ENCODE assay signal across 8 cellular contexts in the genomic region with DNA sequence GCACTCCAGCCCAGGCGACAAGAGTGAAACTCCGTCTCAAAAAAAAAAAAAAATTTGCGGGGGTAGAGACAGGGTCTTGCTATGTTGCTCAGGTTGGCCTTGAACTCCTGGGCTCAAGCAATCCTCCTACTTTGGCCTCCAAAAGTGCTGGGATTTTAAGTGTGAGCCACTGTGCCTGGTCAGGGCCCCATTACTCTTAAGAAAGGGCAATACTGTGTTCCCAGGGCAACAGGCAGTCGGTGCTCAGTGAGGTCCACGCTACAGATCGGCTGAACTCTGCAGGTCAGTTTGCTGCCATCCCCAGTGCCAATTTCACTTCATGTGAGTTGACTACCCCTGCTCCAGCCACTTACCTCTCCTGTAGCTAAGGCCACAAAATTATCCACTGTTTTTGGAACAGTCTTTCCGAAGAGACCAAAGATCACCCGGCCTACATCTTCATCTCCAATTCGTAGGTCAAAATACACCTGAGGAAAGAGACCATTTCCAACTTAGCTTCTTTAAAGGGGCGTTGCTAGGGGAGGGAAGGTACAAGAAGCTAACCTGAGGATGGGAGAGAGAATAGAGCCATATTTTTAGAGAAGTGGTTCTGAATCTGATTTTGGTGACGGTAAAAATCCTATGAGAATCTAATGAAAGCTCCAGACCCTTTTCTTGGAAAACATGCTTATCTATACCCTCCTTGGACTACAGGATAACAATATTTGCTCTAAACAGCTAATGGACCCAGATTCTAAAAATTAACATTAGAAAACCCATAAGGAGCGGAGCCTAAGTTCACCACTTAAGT. TPM values are rescaled to one million over a fixed set of nuclear protein-coding genes. Genes with fewer than 3 reads are reported as not detected.
A peak's percentile ranks its signal among the peaks of the same experiment; 100 is the strongest.
DNase-seq lines count a peak whose midpoint lies in the region; ATAC-seq and TF ChIP-seq lines count a peak whose summit lies in the region.

No MANE protein-coding gene starts in this region.

- TF ChIP-seq CTCF in ascending aorta (IDR thresholded peaks at IDR 0.05) (no peak), liver (IDR thresholded peaks at IDR 0.05; ENCODE audit: low read depth, low read length, missing input control) (no peak), tibial artery (IDR thresholded peaks at IDR 0.05) (no peak)

- no peak for TF ChIP-seq RAD21 in liver (IDR thresholded peaks at IDR 0.05)

- H3K4me1 ChIP-seq in ascending aorta: peaks cover 18 to 22% of the 10 kb centered on the region in 2 donors
- H3K4me1 ChIP-seq in liver (ENCODE audit: control insufficient read depth in 4 of 4, insufficient read depth in 4 of 4, low read length in 3 of 4): peaks cover 3 to 39% (median 24%) of the 10 kb centered on the region in 4 donors
- H3K4me1 ChIP-seq in tibial artery: peaks cover 0 to 46% (median 37%) of the 10 kb centered on the region in 4 donors

- H3K27me3 ChIP-seq in ascending aorta: no peaks in the 10 kb centered on the region
- no peaks in the 10 kb centered on the region for H3K27me3 ChIP-seq in liver (ENCODE audit: control insufficient read depth in 4 of 4, insufficient read depth in 4 of 4, low read length in 3 of 4)
- H3K27me3 ChIP-seq in tibial artery: no peaks in the 10 kb centered on the region

- peak overlapping the region; percentile 91 to 95 for H3K27ac ChIP-seq in ascending aorta
- peak overlapping the region; percentile 71 to 92 for H3K27ac ChIP-seq in liver (ENCODE audit: low read depth in 1 of 2, low read length in 2 of 2)
- peak overlapping the region; percentile 84 to 85 for H3K27ac ChIP-seq in tibial artery

- DNase-seq in activated T-cell treated with anti-CD3 and anti-CD28 coated beads, Interleukin-2, amount 50 U/mL, for 4 hours: no peak
- DNase-seq in activated T-cell treated with anti-CD3 and anti-CD28 coated beads, Interleukin-2, amount 50 U/mL, for 1 hour: no peak
- DNase-seq in ascending aorta (ENCODE audit: low spot score in 2 of 2) (no peak), tibial artery (no peak), DMS 273 treated with DMSO at 0.1 percent for 48 hours (lab: John Stamatoyannopoulos, UW) (no peak), COLO668 (lab: John Stamatoyannopoulos, UW; ENCODE audit: unreplicated experiment) (no peak)

- no peaks in the 10 kb centered on the region for H3K9me3 Mint-ChIP-seq in activated T-cell treated with anti-CD3 and anti-CD28 coated beads, Interleukin-2, amount 50 U/mL, for 4 hours

- H3K4me3 ChIP-seq in ascending aorta (peak overlapping the region; percentile 90 to 96), liver (ENCODE audit: low read depth in 1 of 3, low read length in 3 of 3) (peak overlapping the region; percentile 69 to 97 (median 93)), tibial artery (peak overlapping the region; percentile 74 to 84)

- intact Hi-C loops in ascending aorta (cut with DNase I) (loop anchor here (2.0 kb wide), 3 partner anchors 69 to 299 kb away; a partner anchor contains a TSS), tibial artery (cut with DNase I; ENCODE audit: low total_unique reads) (loop anchor here (5.0 to 10.0 kb wide), 4 partner anchors 70 to 1450 kb away; a partner anchor contains a TSS)

- H3K4me1 Mint-ChIP-seq in activated T-cell treated with anti-CD3 and anti-CD28 coated beads, Interleukin-2, amount 50 U/mL, for 4 hours (ENCODE audit: low read depth): peaks cover 45% of the 10 kb centered on the region

- H3K9me3 ChIP-seq in ascending aorta (no peaks in the 10 kb centered on the region), liver (ENCODE audit: control insufficient read depth in 4 of 4, low read length in 3 of 4) (no peaks in the 10 kb centered on the region), tibial artery (no peaks in the 10 kb centered on the region)

- peak overlapping the region; percentile 93 to 97 for H3K9ac ChIP-seq in liver (ENCODE audit: low read depth in 1 of 2, low read length in 2 of 2)

- peaks cover 47 to 49% of the 10 kb centered on the region in 2 donors for H3K36me3 ChIP-seq in ascending aorta
- peaks cover 15 to 35% (median 33%) of the 10 kb centered on the region in 4 donors for H3K36me3 ChIP-seq in liver (ENCODE audit: control insufficient read depth in 4 of 4, insufficient read depth in 3 of 4, low read depth in 1 of 4, low read length in 3 of 4)
- H3K36me3 ChIP-seq in tibial artery: peaks cover 40 to 48% (median 45%) of the 10 kb centered on the region in 3 donors

- no peak for ATAC-seq in activated T-cell treated with anti-CD3 and anti-CD28 coated beads, Interleukin-2, amount 50 U/mL, for 4 hours
- no peak for ATAC-seq in HG03565 (IDR thresholded peaks at IDR 0.05; ENCODE audit: unreplicated experiment)

- peaks cover 34% of the 10 kb centered on the region for H3K36me3 Mint-ChIP-seq in activated T-cell treated with anti-CD3 and anti-CD28 coated beads, Interleukin-2, amount 50 U/mL, for 4 hours (ENCODE audit: insufficient read depth)

- H3K4me3 Mint-ChIP-seq in activated T-cell treated with anti-CD3 and anti-CD28 coated beads, Interleukin-2, amount 50 U/mL, for 4 hours: peak overlapping the region; percentile 93

- 32% methylated on average over 12 of the region's 12 CpGs for WGBS in liver

- no peaks in the 10 kb centered on the region for H3K27me3 Mint-ChIP-seq in activated T-cell treated with anti-CD3 and anti-CD28 coated beads, Interleukin-2, amount 50 U/mL, for 4 hours (ENCODE audit: low read depth)

TF ChIP-seq in liver, 16 proteins besides CTCF, POLR2A, EP300 and RAD21:
- TF ChIP-seq NR2F2 (IDR thresholded peaks at IDR 0.05) (no peak), GABPA (IDR thresholded peaks at IDR 0.05 in 1 of 2, conservative IDR thresholded peaks at IDR 0.05 in 1 of 2) (no peak), TAF1 (conservative IDR thresholded peaks at IDR 0.05) (no peak), EGR1 (IDR thresholded peaks at IDR 0.05; ENCODE audit: low read depth in 2 of 2) (no peak), SP1 (IDR thresholded peaks at IDR 0.05) (no peak), HNF4A (conservative IDR thresholded peaks at IDR 0.05) (no peak), JUND (IDR thresholded peaks at IDR 0.05) (no peak), YY1 (IDR thresholded peaks at IDR 0.05) (no peak), FOXA2 (IDR thresholded peaks at IDR 0.05) (no peak), RXRA (IDR thresholded peaks at IDR 0.05) (no peak), FOXA1 (IDR thresholded peaks at IDR 0.05) (no peak), HNF4G (IDR thresholded peaks at IDR 0.05) (no peak)
- TF ChIP-seq, protein P1, sequence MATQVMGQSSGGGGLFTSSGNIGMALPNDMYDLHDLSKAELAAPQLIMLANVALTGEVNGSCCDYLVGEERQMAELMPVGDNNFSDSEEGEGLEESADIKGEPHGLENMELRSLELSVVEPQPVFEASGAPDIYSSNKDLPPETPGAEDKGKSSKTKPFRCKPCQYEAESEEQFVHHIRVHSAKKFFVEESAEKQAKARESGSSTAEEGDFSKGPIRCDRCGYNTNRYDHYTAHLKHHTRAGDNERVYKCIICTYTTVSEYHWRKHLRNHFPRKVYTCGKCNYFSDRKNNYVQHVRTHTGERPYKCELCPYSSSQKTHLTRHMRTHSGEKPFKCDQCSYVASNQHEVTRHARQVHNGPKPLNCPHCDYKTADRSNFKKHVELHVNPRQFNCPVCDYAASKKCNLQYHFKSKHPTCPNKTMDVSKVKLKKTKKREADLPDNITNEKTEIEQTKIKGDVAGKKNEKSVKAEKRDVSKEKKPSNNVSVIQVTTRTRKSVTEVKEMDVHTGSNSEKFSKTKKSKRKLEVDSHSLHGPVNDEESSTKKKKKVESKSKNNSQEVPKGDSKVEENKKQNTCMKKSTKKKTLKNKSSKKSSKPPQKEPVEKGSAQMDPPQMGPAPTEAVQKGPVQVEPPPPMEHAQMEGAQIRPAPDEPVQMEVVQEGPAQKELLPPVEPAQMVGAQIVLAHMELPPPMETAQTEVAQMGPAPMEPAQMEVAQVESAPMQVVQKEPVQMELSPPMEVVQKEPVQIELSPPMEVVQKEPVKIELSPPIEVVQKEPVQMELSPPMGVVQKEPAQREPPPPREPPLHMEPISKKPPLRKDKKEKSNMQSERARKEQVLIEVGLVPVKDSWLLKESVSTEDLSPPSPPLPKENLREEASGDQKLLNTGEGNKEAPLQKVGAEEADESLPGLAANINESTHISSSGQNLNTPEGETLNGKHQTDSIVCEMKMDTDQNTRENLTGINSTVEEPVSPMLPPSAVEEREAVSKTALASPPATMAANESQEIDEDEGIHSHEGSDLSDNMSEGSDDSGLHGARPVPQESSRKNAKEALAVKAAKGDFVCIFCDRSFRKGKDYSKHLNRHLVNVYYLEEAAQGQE (IDR thresholded peaks at IDR 0.05): no peak
- TF ChIP-seq, protein P2, sequence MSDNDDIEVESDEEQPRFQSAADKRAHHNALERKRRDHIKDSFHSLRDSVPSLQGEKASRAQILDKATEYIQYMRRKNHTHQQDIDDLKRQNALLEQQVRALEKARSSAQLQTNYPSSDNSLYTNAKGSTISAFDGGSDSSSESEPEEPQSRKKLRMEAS (IDR thresholded peaks at IDR 0.05): no peak
- TF ChIP-seq, protein P3, sequence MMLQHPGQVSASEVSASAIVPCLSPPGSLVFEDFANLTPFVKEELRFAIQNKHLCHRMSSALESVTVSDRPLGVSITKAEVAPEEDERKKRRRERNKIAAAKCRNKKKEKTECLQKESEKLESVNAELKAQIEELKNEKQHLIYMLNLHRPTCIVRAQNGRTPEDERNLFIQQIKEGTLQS (IDR thresholded peaks at IDR 0.05): no peak
- TF ChIP-seq, protein P4, sequence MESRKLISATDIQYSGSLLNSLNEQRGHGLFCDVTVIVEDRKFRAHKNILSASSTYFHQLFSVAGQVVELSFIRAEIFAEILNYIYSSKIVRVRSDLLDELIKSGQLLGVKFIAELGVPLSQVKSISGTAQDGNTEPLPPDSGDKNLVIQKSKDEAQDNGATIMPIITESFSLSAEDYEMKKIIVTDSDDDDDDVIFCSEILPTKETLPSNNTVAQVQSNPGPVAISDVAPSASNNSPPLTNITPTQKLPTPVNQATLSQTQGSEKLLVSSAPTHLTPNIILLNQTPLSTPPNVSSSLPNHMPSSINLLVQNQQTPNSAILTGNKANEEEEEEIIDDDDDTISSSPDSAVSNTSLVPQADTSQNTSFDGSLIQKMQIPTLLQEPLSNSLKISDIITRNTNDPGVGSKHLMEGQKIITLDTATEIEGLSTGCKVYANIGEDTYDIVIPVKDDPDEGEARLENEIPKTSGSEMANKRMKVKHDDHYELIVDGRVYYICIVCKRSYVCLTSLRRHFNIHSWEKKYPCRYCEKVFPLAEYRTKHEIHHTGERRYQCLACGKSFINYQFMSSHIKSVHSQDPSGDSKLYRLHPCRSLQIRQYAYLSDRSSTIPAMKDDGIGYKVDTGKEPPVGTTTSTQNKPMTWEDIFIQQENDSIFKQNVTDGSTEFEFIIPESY (IDR thresholded peaks at IDR 0.05): no peak

RNA-seq across cellular contexts. Expression of a gene that starts 0.9 kb away (rescaled TPM):
- 100 to 1,000 TPM; 411 to 479 (median 433) TPM for total RNA-seq in activated T-cell treated with anti-CD3 and anti-CD28 coated beads, Interleukin-2, amount 50 U/mL, for 4 hours
- 674 TPM for total RNA-seq in ascending aorta
- total RNA-seq in liver: 100 to 1,000 TPM; 379 to 638 TPM
- polyA plus RNA-seq in liver: 100 to 1,000 TPM; 627 to 768 TPM

RNA-seq across cellular contexts. Expression of a gene that starts 10.4 kb away (rescaled TPM):
- total RNA-seq in activated T-cell treated with anti-CD3 and anti-CD28 coated beads, Interleukin-2, amount 50 U/mL, for 4 hours: under 1 TPM; 0.26 to 0.35 (median 0.30) TPM
- total RNA-seq in ascending aorta (0.53 TPM), liver (10 to 100 TPM in 1 of 2 donors, 1 to 10 TPM in 1; 2.2 to 37.4 TPM)
- 1 to 10 TPM; 2.4 to 3.7 TPM for polyA plus RNA-seq in liver
